In genomic region chr1:243433737-243434370, GRCh38 we compare ENCODE assay signal across 19 cellular contexts.
DNase-seq lines count a peak whose midpoint lies in the region; ATAC-seq, FAIRE-seq and TF ChIP-seq lines count a peak whose summit lies in the region.
"Had no signal": no experiment of that assay in that cellular context is flagged by ENCODE, and none has a peak within 500 bp of the region (broad histone marks: within the 10 kb centered on the region; RNA-seq: fewer than 3 reads in every experiment).

No MANE protein-coding gene starts in this region.

- FAIRE-seq in pancreas (lab: Jason Lieb, UNC), result no peak
- FAIRE-seq: islet of Langerhans had no signal

- no peaks in the 10 kb centered on the region for H3K36me3 ChIP-seq in BE2C
- H3K36me3 ChIP-seq in HEK293 (ENCODE audit: control insufficient read depth in 2 of 2, insufficient read depth in 1 of 2, low read length in 2 of 2), result peaks cover 0 to 1% of the 10 kb centered on the region in 2 experiments; a peak in 2 of 3 replicates
- H3K36me3 ChIP-seq in SK-N-SH (replicated peaks in 1 of 2; ENCODE audit: control insufficient read depth in 1 of 2, insufficient read depth in 2 of 2, low read length in 1 of 2), result peaks cover 3 to 4% of the 10 kb centered on the region in 2 experiments
- peaks cover 0 to 6% (median 0%) of the 10 kb centered on the region in 3 donors for H3K36me3 ChIP-seq in pancreas
- H3K36me3 ChIP-seq: prostate gland had no signal

- no peak overlapping the region for H3K9ac ChIP-seq in SK-N-SH

- H3K9me3 ChIP-seq in BE2C (no peaks in the 10 kb centered on the region), HEK293 (ENCODE audit: control insufficient read depth, insufficient read depth, low read depth, low read length) (no peaks in the 10 kb centered on the region), SK-N-SH (no peaks in the 10 kb centered on the region), pancreas (no peaks in the 10 kb centered on the region)
- H3K9me3 ChIP-seq: prostate gland, tibial artery had no signal

- CTCF ChIA-PET in HEK293 (lab: Yijun Ruan, JAX) (interaction anchor here (0.6 kb wide), 1 partner anchor 91 kb away, joined by 4 read pairs; no protein-coding TSS in a partner anchor), SK-N-SH (lab: Yijun Ruan, JAX) (no interaction called here)

- H3K4me2 ChIP-seq in SK-N-SH, result peak overlapping the region; percentile 35; the same call in 1 of the 2 replicates

- intact Hi-C loops in pancreas (cut with DNase I), result no loop called here

- H3K27ac ChIP-seq in HEK293 (ENCODE audit: extremely low read depth, low read depth, low read length), result no peak overlapping the region; the same call in 1 of the 2 replicates
- peak overlapping the region; percentile 14 to 75; a peak in 2 of 4 replicates for H3K27ac ChIP-seq in SK-N-SH (ENCODE audit: low read depth in 2 of 2, low read length in 1 of 2)
- no peak overlapping the region for H3K27ac ChIP-seq in pancreas
- H3K27ac ChIP-seq: prostate gland, tibial artery had no signal

- ATAC-seq in HG03135 (IDR thresholded peaks at IDR 0.05; ENCODE audit: unreplicated experiment) (no peak), pancreas (no peak)
- ATAC-seq: Panc1 had no signal

- no peaks in the 10 kb centered on the region for H3K27me3 ChIP-seq in BE2C
- H3K27me3 ChIP-seq in SK-N-SH (ENCODE audit: insufficient read depth), result no peaks in the 10 kb centered on the region
- no peaks in the 10 kb centered on the region for H3K27me3 ChIP-seq in pancreas
- H3K27me3 ChIP-seq: tibial artery had no signal

- no peaks in the 10 kb centered on the region for H3K9me2 ChIP-seq in SK-N-SH

- no peaks in the 10 kb centered on the region for H4K20me1 ChIP-seq in SK-N-SH (ENCODE audit: insufficient read depth)

- peaks cover 17% of the 10 kb centered on the region; the same call in 1 of the 2 replicates for H3K4me1 ChIP-seq in BE2C
- H3K4me1 ChIP-seq in HEK293 (ENCODE audit: control insufficient read depth, insufficient read depth, low read length), result peaks cover 19% of the 10 kb centered on the region
- peaks cover 7 to 21% of the 10 kb centered on the region in 2 experiments for H3K4me1 ChIP-seq in SK-N-SH (ENCODE audit: control insufficient read depth in 1 of 2, insufficient read depth in 2 of 2, low read depth in 1 of 2, low read length in 1 of 2)
- H3K4me1 ChIP-seq in pancreas, result no peaks in the 10 kb centered on the region
- H3K4me1 ChIP-seq: prostate gland had no signal

- TF ChIP-seq EP300 in SK-N-SH (IDR thresholded peaks at IDR 0.05; ENCODE audit: borderline replicate concordance in 1 of 2, low read depth in 1 of 2, low read length in 1 of 2), result no peak

- H3K4me3 ChIP-seq in BE2C (ENCODE audit: low read depth, low read length) (peak overlapping the region; percentile 43), HEK293 (ENCODE audit: low read depth, low read length) (no peak overlapping the region), SK-N-SH (ENCODE audit: low read depth in 2 of 2, low read length in 1 of 2) (no peak overlapping the region), choroid plexus epithelial cell (ENCODE audit: low read depth, low read length) (no peak overlapping the region), pancreas (no peak overlapping the region)
- H3K4me3 ChIP-seq: prostate gland, tibial artery had no signal

- WGBS in SK-N-SH (ENCODE audit: low lambda C conversion rate), result 81% methylated on average over 8 of the region's 8 CpGs
- 91 to 93% methylated on average over 8 of the region's 8 CpGs for WGBS in pancreas, 2 donors

- POLR2A ChIA-PET in HEK293 (lab: Yijun Ruan, JAX), result no interaction called here
- POLR2A ChIA-PET in SK-N-SH (lab: Yijun Ruan, JAX), result interaction anchor here (1.3 kb wide), 1 partner anchor 12 kb away, joined by 5 read pairs; no protein-coding TSS in a partner anchor

- no peaks in the 10 kb centered on the region for H3F3A ChIP-seq in SK-N-SH (replicated peaks; ENCODE audit: insufficient read depth)

- DNase-seq in BE2C (peak; percentile 32), SK-N-SH (no peak), choroid plexus epithelial cell (ENCODE audit: low read depth) (peak; percentile 71), Ammon's horn (ENCODE audit: low spot score) (no peak), D341Med (ENCODE audit: low spot score) (no peak), pancreas (no peak)
- DNase-seq: activated naive CD8-positive, alpha-beta T cell treated with anti-CD3 and anti-CD28 coated beads for 36 hours; cortex of kidney; H9; hippocampal formation; NCI-H1105 treated with DMSO at 0.1 percent for 48 hours; NCI-H2227 treated with DMSO at 0.1 percent for 48 hours; NK-92 treated with Interleukin-12 subunit alpha and Interleukin-12 subunit beta, amount 100 ng/mL, for 24 hours; tibial artery had no signal

- H3K79me2 ChIP-seq in SK-N-SH (ENCODE audit: insufficient read depth), result no peaks in the 10 kb centered on the region

- no peak for TF ChIP-seq RAD21 in SK-N-SH (IDR thresholded peaks at IDR 0.05; ENCODE audit: low read length)

- H2AFZ ChIP-seq in SK-N-SH (ENCODE audit: low read depth), result no peak overlapping the region

- no peak for TF ChIP-seq CTCF in BE2C (IDR thresholded peaks at IDR 0.05; ENCODE audit: low read depth, low read length)
- no peak for TF ChIP-seq CTCF in HEK293 (tag by site-specific recombination; IDR thresholded peaks at IDR 0.05)
- no peak for TF ChIP-seq CTCF in SK-N-SH (IDR thresholded peaks at IDR 0.05)
- no peak for TF ChIP-seq CTCF in choroid plexus epithelial cell (conservative IDR thresholded peaks at IDR 0.05; ENCODE audit: low read depth, low read length)
- no peak for TF ChIP-seq CTCF in pancreas (IDR thresholded peaks at IDR 0.05)

TF ChIP-seq in HEK293, 187 proteins besides CTCF, POLR2A, EP300 and RAD21 (continues in another document):
- TF ChIP-seq ZNF366 (tag by site-specific recombination; conservative IDR thresholded peaks at IDR 0.05), result peak; percentile 86
- peak; percentile 48; the same call in 1 of the 2 replicates for TF ChIP-seq ZNF660 (tag by site-specific recombination; IDR thresholded peaks at IDR 0.05)
- no peak; the same call in 1 of the 2 replicates for TF ChIP-seq ZBTB48 (tag by site-specific recombination; IDR thresholded peaks at IDR 0.05)
- peak; percentile 90; the same call in 1 of the 2 replicates for TF ChIP-seq TSHZ1 (tag by site-specific recombination; IDR thresholded peaks at IDR 0.05; ENCODE audit: borderline replicate concordance)
- 0 out of 2 replicates have a peak, but pooled peaks have one; percentile 29 for TF ChIP-seq ZSCAN30 (tag by site-specific recombination; IDR thresholded peaks at IDR 0.05)

TF ChIP-seq in SK-N-SH, 30 proteins besides CTCF, POLR2A, EP300 and RAD21:
- no peak for TF ChIP-seq RFX5 (IDR thresholded peaks at IDR 0.05; ENCODE audit: low read length)
- TF ChIP-seq MXI1 (IDR thresholded peaks at IDR 0.05; ENCODE audit: low read depth, low read length), result no peak
- TF ChIP-seq SIN3A (IDR thresholded peaks at IDR 0.05; ENCODE audit: borderline replicate concordance, low read depth, low read length), result no peak
- TF ChIP-seq REST (IDR thresholded peaks at IDR 0.05; ENCODE audit: low read depth, low read length), result no peak
- no peak for TF ChIP-seq MEF2A (IDR thresholded peaks at IDR 0.05; ENCODE audit: borderline replicate concordance, low read depth)
- no peak for TF ChIP-seq EZH2phosphoT487 (IDR thresholded peaks at IDR 0.05; ENCODE audit: borderline replicate concordance, low read depth)
- no peak for TF ChIP-seq RCOR1 (IDR thresholded peaks at IDR 0.05; ENCODE audit: low read length)
- no peak for TF ChIP-seq POLR2AphosphoS5 (IDR thresholded peaks at IDR 0.05; ENCODE audit: low read depth, low read length)
- TF ChIP-seq GABPA (IDR thresholded peaks at IDR 0.05; ENCODE audit: low read depth), result no peak
- no peak for TF ChIP-seq RXRA (IDR thresholded peaks at IDR 0.05; ENCODE audit: borderline replicate concordance, low read depth)
- no peak for TF ChIP-seq SMC3 (IDR thresholded peaks at IDR 0.05; ENCODE audit: low read depth, low read length)
- TF ChIP-seq FOXM1 (IDR thresholded peaks at IDR 0.05; ENCODE audit: low read depth), result no peak
- no peak for TF ChIP-seq ELF1 (IDR thresholded peaks at IDR 0.05)
- TF ChIP-seq CHD2 (IDR thresholded peaks at IDR 0.05; ENCODE audit: low read length, partially characterized antibody), result no peak
- no peak for TF ChIP-seq YY1 (IDR thresholded peaks at IDR 0.05; ENCODE audit: low read depth)
- TF ChIP-seq PBX3 (IDR thresholded peaks at IDR 0.05), result no peak

Comparison
In these comparisons a context has a peak if more than half of its experiments do, and no peak if none do; other contexts are left out.
1. DNase-seq: peak in BE2C (single experiment) and choroid plexus epithelial cell (single experiment); none in SK-N-SH (single experiment), Ammon's horn (single experiment), D341Med (single experiment) and pancreas (0 of 6).
2. H3K27ac ChIP-seq: peak in SK-N-SH (2 of 2); none in HEK293 (single experiment) and pancreas (0 of 4).